In genomic region chr5:17486464-17487179, GRCh38 we compare ENCODE assay signal across 6 cellular contexts. TPM values are rescaled to one million over a fixed set of nuclear protein-coding genes. Genes with fewer than 3 reads are reported as not detected.
"Had no signal": no experiment of that assay in that cellular context is flagged by ENCODE, and none has a peak within 500 bp of the region (broad histone marks: within the 10 kb centered on the region; RNA-seq: fewer than 3 reads in every experiment).

No MANE protein-coding gene starts in this region.

RNA-seq across cellular contexts. Expression of gene TAF11L2, which starts 11.4 kb away (rescaled TPM):
- total RNA-seq: HepG2, HT-29, IMR-90, M059J, Right ventricle myocardium superior, SJSA1 had no signal

RNA-seq across cellular contexts. Expression of gene TAF11L3, which starts 31.5 kb away (rescaled TPM):
- total RNA-seq: HepG2, HT-29, IMR-90, M059J, Right ventricle myocardium superior, SJSA1 had no signal

RNA-seq across cellular contexts. Expression of gene TAF11L4, which starts 35.0 kb away (rescaled TPM):
- total RNA-seq: HepG2, HT-29, IMR-90, M059J, Right ventricle myocardium superior, SJSA1 had no signal

RNA-seq across cellular contexts. Expression of gene TAF11L5, which starts 38.4 kb away (rescaled TPM):
- total RNA-seq: HepG2, HT-29, IMR-90, M059J, Right ventricle myocardium superior, SJSA1 had no signal

RNA-seq across cellular contexts. Expression of gene TAF11L6, which starts 41.8 kb away (rescaled TPM):
- total RNA-seq: HepG2, HT-29, IMR-90, M059J, Right ventricle myocardium superior, SJSA1 had no signal
